ENCODE assay signal across 9 cellular contexts in genomic region chr10:77531441-77532001, GRCh38.
DNase-seq lines count a peak whose midpoint lies in the region; ATAC-seq, FAIRE-seq and TF ChIP-seq lines count a peak whose summit lies in the region.
"Had no signal": no experiment of that assay in that cellular context is flagged by ENCODE, and none has a peak within 500 bp of the region (broad histone marks: within the 10 kb centered on the region; RNA-seq: fewer than 3 reads in every experiment).

No MANE protein-coding gene starts in this region.

- H2AFZ ChIP-seq in ACC112 (ENCODE audit: low read length, unreplicated experiment) (peak overlapping the region; percentile 39), K562 (ENCODE audit: low read depth, low read length) (peak overlapping the region; percentile 32; the same call in 1 of the 2 replicates)

- H3K4me1 ChIP-seq in ACC112 (ENCODE audit: control insufficient read depth, insufficient read depth, low read length, unreplicated experiment) (peaks cover 60% of the 10 kb centered on the region), K562 (replicated peaks in 1 of 2; ENCODE audit: control insufficient read depth in 2 of 2, insufficient read depth in 2 of 2, low read length in 2 of 2) (peaks cover 0 to 5% of the 10 kb centered on the region in 2 experiments; a peak in 3 of 5 replicates), Caco-2 (no peaks in the 10 kb centered on the region; the same call in 1 of the 2 replicates)

- H3K4me2 ChIP-seq in K562 (ENCODE audit: insufficient read depth, low read length), result peak overlapping the region; percentile 65

- peak; percentile 32 for FAIRE-seq in K562 (lab: Jason Lieb, UNC)

- no peak for TF ChIP-seq CTCF in K562 (IDR thresholded peaks at IDR 0.05 in 2 of 3, conservative IDR thresholded peaks at IDR 0.05 in 1 of 3; ENCODE audit: insufficient read depth in 2 of 3, low read depth in 1 of 3, low read length in 3 of 3)
- TF ChIP-seq CTCF in Caco-2 (IDR thresholded peaks at IDR 0.05; ENCODE audit: insufficient read depth in 1 of 2, low read depth in 1 of 2, low read length in 1 of 2, severe bottlenecking in 1 of 2, unreplicated experiment in 1 of 2), result no peak

- POLR2A ChIA-PET in K562 (lab: Yijun Ruan, JAX), result interaction anchor here (0.6 to 1.0 kb wide), 2 partner anchors 9 to 505 kb away, joined by 3 to 9 read pairs; no protein-coding TSS in a partner anchor
- POLR2A ChIA-PET in Caco-2 (lab: Charles Lee), result no interaction called here

- H3K27me3 Mint-ChIP-seq in Caco-2 (ENCODE audit: insufficient read depth, unreplicated experiment), result no peaks in the 10 kb centered on the region

- H3K4me3 Mint-ChIP-seq in Caco-2 (ENCODE audit: unreplicated experiment), result no peak overlapping the region

- H3K4me3 ChIP-seq in ACC112 (ENCODE audit: low read depth, low read length), result peak overlapping the region; percentile 42; the same call in 1 of the 2 replicates
- no peak overlapping the region for H3K4me3 ChIP-seq in K562
- H3K4me3 ChIP-seq in Caco-2 (ENCODE audit: low read depth, low read length), result no peak overlapping the region

- H3K36me3 ChIP-seq in ACC112 (ENCODE audit: insufficient read depth, low read length), result no peaks in the 10 kb centered on the region
- H3K36me3 ChIP-seq in K562 (ENCODE audit: control insufficient read depth, insufficient read depth, low read length), result no peaks in the 10 kb centered on the region
- H3K36me3 ChIP-seq in Caco-2 (ENCODE audit: control insufficient read depth, insufficient read depth, low read length), result no peaks in the 10 kb centered on the region

- no peaks in the 10 kb centered on the region for H3K9me3 Mint-ChIP-seq in Caco-2 (ENCODE audit: unreplicated experiment)

- ATAC-seq in K562, result peak; percentile 81
- ATAC-seq in left colon, result peak; percentile 18
- ATAC-seq in GM19395 (IDR thresholded peaks at IDR 0.05; ENCODE audit: unreplicated experiment), result no peak
- ATAC-seq in GM21381 (IDR thresholded peaks at IDR 0.05; ENCODE audit: unreplicated experiment), result no peak

- no TSS peak for BruUV-seq in K562 (replicated peaks; lab: Mats Ljungman, UMichigan)
- BruUV-seq in Caco-2 (replicated peaks; lab: Mats Ljungman, UMichigan), result no TSS peak

- H3K9me3 ChIP-seq in K562 (replicated peaks; ENCODE audit: control insufficient read depth, insufficient read depth, low read depth, low read length) (no peaks in the 10 kb centered on the region), Caco-2 (no peaks in the 10 kb centered on the region)

- no peaks in the 10 kb centered on the region for H4K20me1 ChIP-seq in K562 (replicated peaks; ENCODE audit: control insufficient read depth, insufficient read depth, low read length)

- under 1% methylated on average over 10 of the region's 10 CpGs for WGBS in K562 (ENCODE audit: insufficient coverage, low coverage, missing lambda C conversion rate)

- TF ChIP-seq RAD21 in K562 (CRISPR knock-in tag; conservative IDR thresholded peaks at IDR 0.05 in 1 of 2, IDR thresholded peaks at IDR 0.05 in 1 of 2), result no peak

- TF ChIP-seq EP300 in K562 (IDR thresholded peaks at IDR 0.05; ENCODE audit: low read length), result no peak

- no peaks in the 10 kb centered on the region for H3K9me1 ChIP-seq in K562 (ENCODE audit: control insufficient read depth, insufficient read depth, low read length)

- no peaks in the 10 kb centered on the region for H3K36me3 Mint-ChIP-seq in Caco-2 (ENCODE audit: insufficient read depth, unreplicated experiment)

- intact Hi-C loops in K562 (cut with micrococcal nuclease) (loop anchor here (10.0 kb wide), 1 partner anchor 113 kb away; no protein-coding TSS in a partner anchor), left colon (cut with DNase I, micrococcal nuclease) (no loop called here), Caco-2 (cut with micrococcal nuclease; ENCODE audit: unreplicated experiment) (no loop called here)

- H3K4me1 Mint-ChIP-seq in Caco-2 (ENCODE audit: low read depth, unreplicated experiment), result peaks cover 8% of the 10 kb centered on the region

- no peaks in the 10 kb centered on the region for H3K27me3 ChIP-seq in ACC112 (ENCODE audit: insufficient read depth, low read length)
- H3K27me3 ChIP-seq in K562 (ENCODE audit: control insufficient read depth in 2 of 2, insufficient read depth in 2 of 2, low read length in 2 of 2), result peaks cover 0 to 12% of the 10 kb centered on the region in 2 experiments; a peak in 2 of 5 replicates
- H3K27me3 ChIP-seq in Caco-2 (replicated peaks; ENCODE audit: control insufficient read depth, insufficient read depth, low read length), result no peaks in the 10 kb centered on the region

- peak overlapping the region; percentile 74 for H3K27ac ChIP-seq in ACC112 (ENCODE audit: low read depth, low read length)
- no peak overlapping the region for H3K27ac ChIP-seq in K562 (ENCODE audit: extremely low read depth, low read depth, low read length)

- in situ Hi-C loops in K562 (cut with MboI), result no loop called here

- no peak overlapping the region for H3K9ac ChIP-seq in K562 (ENCODE audit: insufficient read depth in 1 of 2, low read depth in 2 of 2, low read length in 2 of 2)

- H3K27ac Mint-ChIP-seq in Caco-2 (ENCODE audit: unreplicated experiment), result no peak overlapping the region

- CTCF ChIA-PET in K562 (lab: Yijun Ruan, JAX; ENCODE audit: low intra/inter-chr PET ratio), result no interaction called here
- CTCF ChIA-PET in Caco-2 (lab: Charles Lee), result no interaction called here

- TF ChIP-seq POLR2A in K562 (conservative IDR thresholded peaks at IDR 0.05), result no peak

- H3K79me2 ChIP-seq in ACC112 (ENCODE audit: control insufficient read depth, insufficient read depth, low read length, unreplicated experiment) (peaks cover 2% of the 10 kb centered on the region), K562 (ENCODE audit: control insufficient read depth, insufficient read depth, low read length) (no peaks in the 10 kb centered on the region)

- DNase-seq in HS-5 (ENCODE audit: low read depth) (peak; percentile 75), K562 (ENCODE audit: extremely low read depth in 1 of 4, low spot score in 3 of 4) (peak in 3 of 4 experiments; percentile 19 to 34 (median 30)), left colon (no peak), NCI-H82 (lab: John Stamatoyannopoulos, UW) (no peak), Caco-2 (no peak)
- DNase-seq: activated CD4-positive, alpha-beta T cell treated with anti-CD3 and anti-CD28 coated beads for 48 hours had no signal

TF ChIP-seq in K562, 482 proteins besides CTCF, POLR2A, EP300 and RAD21 (continues in another document):
- TF ChIP-seq JUNB (CRISPR knock-in tag; conservative IDR thresholded peaks at IDR 0.05) (0 out of 2 replicates have a peak, but pooled peaks have one; percentile 42), ATF3 (IDR thresholded peaks at IDR 0.05) (peak; percentile 44; the same call in 1 of the 2 replicates), ATF3 (CRISPR knock-in tag; conservative IDR thresholded peaks at IDR 0.05) (no peak), C11orf30 (IDR thresholded peaks at IDR 0.05; ENCODE audit: low read depth) (peak; percentile 86), JUND (IDR thresholded peaks at IDR 0.05; ENCODE audit: borderline replicate concordance, low read depth, low read length) (peak; percentile 61; the same call in 1 of the 2 replicates), JUND (tag; IDR thresholded peaks at IDR 0.05; ENCODE audit: borderline replicate concordance, low read depth, low read length) (peak; percentile 52; the same call in 1 of the 3 replicates), EWSR1 (IDR thresholded peaks at IDR 0.05; ENCODE audit: borderline replicate concordance, low read depth, partially characterized antibody) (no peak), NRF1 (conservative IDR thresholded peaks at IDR 0.05 in 1 of 2, IDR thresholded peaks at IDR 0.05 in 1 of 2) (peak in 1 of 2 experiments; percentile 40; a peak in 1 of 4 replicates), ZNF655 (CRISPR knock-in tag; IDR thresholded peaks at IDR 0.05) (no peak), MAFK (IDR thresholded peaks at IDR 0.05; ENCODE audit: low read length) (peak; percentile 79), ARID1B (IDR thresholded peaks at IDR 0.05) (0 out of 2 replicates have a peak, but pooled peaks have one; percentile 27), SOX6 (IDR thresholded peaks at IDR 0.05) (peak; percentile 65; the same call in 1 of the 2 replicates), NFE2L1 (tag; IDR thresholded peaks at IDR 0.05; ENCODE audit: borderline replicate concordance, low read depth) (peak; percentile 79)
- TF ChIP-seq, protein P1, sequence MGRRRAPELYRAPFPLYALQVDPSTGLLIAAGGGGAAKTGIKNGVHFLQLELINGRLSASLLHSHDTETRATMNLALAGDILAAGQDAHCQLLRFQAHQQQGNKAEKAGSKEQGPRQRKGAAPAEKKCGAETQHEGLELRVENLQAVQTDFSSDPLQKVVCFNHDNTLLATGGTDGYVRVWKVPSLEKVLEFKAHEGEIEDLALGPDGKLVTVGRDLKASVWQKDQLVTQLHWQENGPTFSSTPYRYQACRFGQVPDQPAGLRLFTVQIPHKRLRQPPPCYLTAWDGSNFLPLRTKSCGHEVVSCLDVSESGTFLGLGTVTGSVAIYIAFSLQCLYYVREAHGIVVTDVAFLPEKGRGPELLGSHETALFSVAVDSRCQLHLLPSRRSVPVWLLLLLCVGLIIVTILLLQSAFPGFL (CRISPR knock-in tag; IDR thresholded peaks at IDR 0.05), result no peak

Comparison
In these comparisons a context has a peak if more than half of its experiments do, and no peak if none do; other contexts are left out.
1. DNase-seq: peak in HS-5 (single experiment) and K562 (3 of 4); none in left colon (0 of 2), NCI-H82 (single experiment) and Caco-2 (0 of 2).
2. ATAC-seq: peak in K562 (single experiment) and left colon (single experiment); none in GM19395 (single experiment) and GM21381 (single experiment).